Comparison of ENCODE assay signal across 25 cellular contexts in genomic region chr2:105498281-105498846, GRCh38.
A peak's percentile ranks its signal among the peaks of the same experiment; 100 is the strongest.
DNase-seq lines count a peak whose midpoint lies in the region; ATAC-seq and TF ChIP-seq lines count a peak whose summit lies in the region.
"Had no signal": no experiment of that assay in that cellular context is flagged by ENCODE, and none has a peak within 500 bp of the region (broad histone marks: within the 10 kb centered on the region; RNA-seq: fewer than 3 reads in every experiment).

No MANE protein-coding gene starts in this region.

- H3K4me3 Mint-ChIP-seq in GM23338 (no peak overlapping the region), mesothelial cell of epicardium (no peak overlapping the region)
- H3K4me3 Mint-ChIP-seq in activated CD4-positive, alpha-beta memory T cell treated with anti-CD3 and anti-CD28 coated beads for 36 hours = no peak overlapping the region
- H3K4me3 Mint-ChIP-seq in activated CD4-positive, alpha-beta memory T cell treated with anti-CD3 and anti-CD28 coated beads, Interleukin-2, amount 10 ng/mL, durations not matched to agents 7 days and 5 days = no peak overlapping the region
- H3K4me3 Mint-ChIP-seq: CD4-positive, CD25-positive, alpha-beta regulatory T cell; H9 had no signal

- no peak for ATAC-seq in GM23338
- peak; percentile 65 for ATAC-seq in Right ventricle myocardium superior (ENCODE audit: poor library complexity)
- ATAC-seq in left ventricle myocardium superior = peak; percentile 63
- peak; percentile 48 for ATAC-seq in sciatic nerve
- ATAC-seq: HepG2 had no signal

- intact Hi-C loops in Right ventricle myocardium superior (cut with DNase I) (no loop called here), left ventricle myocardium superior (cut with micrococcal nuclease) (loop anchor here (10.0 kb wide), 1 partner anchor 114 kb away; no protein-coding TSS in a partner anchor), sciatic nerve (cut with DNase I) (no loop called here)
- intact Hi-C loops in activated CD4-positive, alpha-beta memory T cell treated with anti-CD3 and anti-CD28 coated beads for 36 hours (cut with micrococcal nuclease) = no loop called here

- peaks cover 4% of the 10 kb centered on the region; the same call in 1 of the 2 replicates for H3K4me1 ChIP-seq in GM23338 (ENCODE audit: insufficient read depth)

- H3K79me2 ChIP-seq in GM23338 (replicated peaks; ENCODE audit: insufficient read depth) = no peaks in the 10 kb centered on the region

- POLR2A ChIA-PET in activated CD4-positive, alpha-beta memory T cell treated with anti-CD3 and anti-CD28 coated beads for 36 hours (lab: Charles Lee) = no interaction called here
- POLR2A ChIA-PET in activated CD4-positive, alpha-beta memory T cell treated with anti-CD3 and anti-CD28 coated beads, Interleukin-2, amount 10 ng/mL, durations not matched to agents 7 days and 5 days (lab: Charles Lee) = no interaction called here

- H3K9me2 ChIP-seq in GM23338 (ENCODE audit: insufficient read depth) = no peaks in the 10 kb centered on the region

- peaks cover 2% of the 10 kb centered on the region for H3K27me3 Mint-ChIP-seq in GM23338 (ENCODE audit: insufficient read depth, low read depth, poor library complexity)
- H3K27me3 Mint-ChIP-seq in activated CD4-positive, alpha-beta memory T cell treated with anti-CD3 and anti-CD28 coated beads for 36 hours = peaks cover 28% of the 10 kb centered on the region
- H3K27me3 Mint-ChIP-seq in mesothelial cell of epicardium (ENCODE audit: low read depth) = peaks cover 17% of the 10 kb centered on the region
- peaks cover 19% of the 10 kb centered on the region for H3K27me3 Mint-ChIP-seq in activated CD4-positive, alpha-beta memory T cell treated with anti-CD3 and anti-CD28 coated beads, Interleukin-2, amount 10 ng/mL, durations not matched to agents 7 days and 5 days

- H3K27ac Mint-ChIP-seq in GM23338 = 0 out of 2 replicates have a peak overlapping the region, but pooled peaks have one; percentile 19
- no peak overlapping the region for H3K27ac Mint-ChIP-seq in activated CD4-positive, alpha-beta memory T cell treated with anti-CD3 and anti-CD28 coated beads for 36 hours
- H3K27ac Mint-ChIP-seq in mesothelial cell of epicardium = no peak overlapping the region
- no peak overlapping the region for H3K27ac Mint-ChIP-seq in activated CD4-positive, alpha-beta memory T cell treated with anti-CD3 and anti-CD28 coated beads, Interleukin-2, amount 10 ng/mL, durations not matched to agents 7 days and 5 days
- H3K27ac Mint-ChIP-seq: CD4-positive, CD25-positive, alpha-beta regulatory T cell; H9 had no signal

- H3K4me2 ChIP-seq in GM23338 = no peak overlapping the region
- H3K4me2 ChIP-seq: BLaER1, PC-9 had no signal

- H3K36me3 ChIP-seq in GM23338 (ENCODE audit: insufficient read depth) = no peaks in the 10 kb centered on the region
- H3K36me3 ChIP-seq: BLaER1 had no signal

- no peaks in the 10 kb centered on the region for H3K27me3 ChIP-seq in GM23338 (ENCODE audit: insufficient read depth)
- H3K27me3 ChIP-seq: BLaER1 had no signal

- no peak overlapping the region for H3K27ac ChIP-seq in GM23338 (ENCODE audit: low read depth)
- H3K27ac ChIP-seq: BLaER1, GM23248, PC-9 had no signal

- no peaks in the 10 kb centered on the region for H3F3A ChIP-seq in GM23338 (replicated peaks; ENCODE audit: low read depth)

- no peaks in the 10 kb centered on the region for H4K20me1 ChIP-seq in GM23338 (replicated peaks; ENCODE audit: insufficient read depth)
- H4K20me1 ChIP-seq: BLaER1 had no signal

- H2AFZ ChIP-seq in GM23338 = no peak overlapping the region
- H2AFZ ChIP-seq: GM23248, PC-9 had no signal

- DNase-seq in GM23338 (ENCODE audit: low spot score) (no peak), Right ventricle myocardium superior (peak; percentile 55), left ventricle myocardium superior (peak; percentile 46), sciatic nerve (ENCODE audit: low spot score) (no peak), mesothelial cell of epicardium (ENCODE audit: low spot score in 2 of 2, unreplicated experiment in 2 of 2) (no peak)
- DNase-seq in activated CD4-positive, alpha-beta memory T cell treated with anti-CD3 and anti-CD28 coated beads for 36 hours = no peak
- DNase-seq in stimulated activated CD4-positive, alpha-beta T cell treated with anti-CD3 and anti-CD28 coated beads, Interleukin-2, amount 100 ng/mL, for 48 hours = no peak
- no peak for DNase-seq in activated CD4-positive, alpha-beta memory T cell treated with anti-CD3 and anti-CD28 coated beads, Interleukin-2, amount 10 ng/mL, durations not matched to agents 7 days and 5 days
- DNase-seq: CD4-positive, CD25-positive, alpha-beta regulatory T cell; DMS153; DND-41; GM23248; H9; Karpas-422; NCI-H1092; NCI-H1417 treated with DMSO at 0.1 percent for 48 hours; NCI-H1694 treated with DMSO at 0.1 percent for 48 hours; NCI-H2081; NCI-H2227 treated with DMSO at 0.1 percent for 48 hours; NCI-H526 treated with DMSO at 0.1 percent for 48 hours; PC-9; RPMI8226; SHP77 treated with DMSO at 0.1 percent for 48 hours had no signal

- CTCF ChIA-PET in activated CD4-positive, alpha-beta memory T cell treated with anti-CD3 and anti-CD28 coated beads for 36 hours (lab: Charles Lee) = no interaction called here
- CTCF ChIA-PET in activated CD4-positive, alpha-beta memory T cell treated with anti-CD3 and anti-CD28 coated beads, Interleukin-2, amount 10 ng/mL, durations not matched to agents 7 days and 5 days (lab: Charles Lee) = interaction anchor here (1.0 kb wide), 1 partner anchor 129 kb away, joined by 3 read pairs; no protein-coding TSS in a partner anchor

- TF ChIP-seq CTCF in GM23338 (conservative IDR thresholded peaks at IDR 0.05; ENCODE audit: low read depth in 2 of 2) (no peak), mesothelial cell of epicardium (IDR thresholded peaks at IDR 0.05; ENCODE audit: unreplicated experiment) (no peak)

- H3K4me1 Mint-ChIP-seq in GM23338 = peaks cover 9% of the 10 kb centered on the region; the same call in 2 of the 3 replicates
- no peaks in the 10 kb centered on the region for H3K4me1 Mint-ChIP-seq in activated CD4-positive, alpha-beta memory T cell treated with anti-CD3 and anti-CD28 coated beads for 36 hours (ENCODE audit: low read depth)
- no peaks in the 10 kb centered on the region for H3K4me1 Mint-ChIP-seq in mesothelial cell of epicardium
- no peaks in the 10 kb centered on the region for H3K4me1 Mint-ChIP-seq in activated CD4-positive, alpha-beta memory T cell treated with anti-CD3 and anti-CD28 coated beads, Interleukin-2, amount 10 ng/mL, durations not matched to agents 7 days and 5 days
- H3K4me1 Mint-ChIP-seq: CD4-positive, CD25-positive, alpha-beta regulatory T cell had no signal

- H3K4me3 ChIP-seq in GM23338 = no peak overlapping the region
- H3K4me3 ChIP-seq: BLaER1, GM23248, PC-9 had no signal

- H3K36me3 Mint-ChIP-seq in GM23338 (ENCODE audit: low read depth) (peaks cover 3% of the 10 kb centered on the region; the same call in 1 of the 3 replicates), mesothelial cell of epicardium (no peaks in the 10 kb centered on the region)
- peaks cover 2% of the 10 kb centered on the region for H3K36me3 Mint-ChIP-seq in activated CD4-positive, alpha-beta memory T cell treated with anti-CD3 and anti-CD28 coated beads for 36 hours
- no peaks in the 10 kb centered on the region for H3K36me3 Mint-ChIP-seq in activated CD4-positive, alpha-beta memory T cell treated with anti-CD3 and anti-CD28 coated beads, Interleukin-2, amount 10 ng/mL, durations not matched to agents 7 days and 5 days (ENCODE audit: low read depth)
- H3K36me3 Mint-ChIP-seq: CD4-positive, CD25-positive, alpha-beta regulatory T cell had no signal

- peaks cover 9% of the 10 kb centered on the region; the same call in 2 of the 3 replicates for H3K9me3 Mint-ChIP-seq in GM23338
- peaks cover 4% of the 10 kb centered on the region for H3K9me3 Mint-ChIP-seq in activated CD4-positive, alpha-beta memory T cell treated with anti-CD3 and anti-CD28 coated beads for 36 hours
- peaks cover 23% of the 10 kb centered on the region for H3K9me3 Mint-ChIP-seq in mesothelial cell of epicardium
- H3K9me3 Mint-ChIP-seq in activated CD4-positive, alpha-beta memory T cell treated with anti-CD3 and anti-CD28 coated beads, Interleukin-2, amount 10 ng/mL, durations not matched to agents 7 days and 5 days = no peaks in the 10 kb centered on the region

TF ChIP-seq in GM23338, 12 proteins besides CTCF, POLR2A, EP300 and RAD21 (continues in another document):
- no peak for TF ChIP-seq ZNF331 (CRISPR knock-in tag; IDR thresholded peaks at IDR 0.05; ENCODE audit: low read depth)
- TF ChIP-seq, protein P1, sequence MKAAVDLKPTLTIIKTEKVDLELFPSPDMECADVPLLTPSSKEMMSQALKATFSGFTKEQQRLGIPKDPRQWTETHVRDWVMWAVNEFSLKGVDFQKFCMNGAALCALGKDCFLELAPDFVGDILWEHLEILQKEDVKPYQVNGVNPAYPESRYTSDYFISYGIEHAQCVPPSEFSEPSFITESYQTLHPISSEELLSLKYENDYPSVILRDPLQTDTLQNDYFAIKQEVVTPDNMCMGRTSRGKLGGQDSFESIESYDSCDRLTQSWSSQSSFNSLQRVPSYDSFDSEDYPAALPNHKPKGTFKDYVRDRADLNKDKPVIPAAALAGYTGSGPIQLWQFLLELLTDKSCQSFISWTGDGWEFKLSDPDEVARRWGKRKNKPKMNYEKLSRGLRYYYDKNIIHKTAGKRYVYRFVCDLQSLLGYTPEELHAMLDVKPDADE (IDR thresholded peaks at IDR 0.05) = no peak
- TF ChIP-seq ZNF114 (CRISPR knock-in tag; IDR thresholded peaks at IDR 0.05) = no peak

Comparison
In these comparisons a context has a peak if more than half of its experiments do, and no peak if none do; other contexts are left out.
1. DNase-seq: peak in Right ventricle myocardium superior (single experiment) and left ventricle myocardium superior (single experiment); none in GM23338 (single experiment), sciatic nerve (single experiment), activated CD4-positive, alpha-beta memory T cell treated with anti-CD3 and anti-CD28 coated beads for 36 hours (single experiment), stimulated activated CD4-positive, alpha-beta T cell treated with anti-CD3 and anti-CD28 coated beads, Interleukin-2, amount 100 ng/mL, for 48 hours (0 of 2), mesothelial cell of epicardium (0 of 2) and activated CD4-positive, alpha-beta memory T cell treated with anti-CD3 and anti-CD28 coated beads, Interleukin-2, amount 10 ng/mL, durations not matched to agents 7 days and 5 days (single experiment).